9 cellular contexts compared by ENCODE assay signal in genomic region chr2:9310390-9310789, GRCh38.
A peak's percentile ranks its signal among the peaks of the same experiment; 100 is the strongest.
DNase-seq lines count a peak whose midpoint lies in the region; ATAC-seq and TF ChIP-seq lines count a peak whose summit lies in the region.
"Had no signal": no experiment of that assay in that cellular context is flagged by ENCODE, and none has a peak within 500 bp of the region (broad histone marks: within the 10 kb centered on the region; RNA-seq: fewer than 3 reads in every experiment).

No MANE protein-coding gene starts in this region.

- no peaks in the 10 kb centered on the region for H3K36me3 ChIP-seq in rectal smooth muscle tissue (ENCODE audit: control insufficient read depth, insufficient read depth, low read length)

- peaks cover 65% of the 10 kb centered on the region for H3K4me1 Mint-ChIP-seq in Calu3 (ENCODE audit: low read depth, unreplicated experiment)
- no peaks in the 10 kb centered on the region for H3K4me1 Mint-ChIP-seq in activated CD8-positive, alpha-beta T cell treated with anti-CD3 and anti-CD28 coated beads for 36 hours (ENCODE audit: low read depth)

- CTCF ChIA-PET in Calu3 (lab: Charles Lee): interaction anchor here (0.9 to 1.0 kb wide), 2 partner anchors 20 to 75 kb away, joined by 3 to 4 read pairs; no protein-coding TSS in a partner anchor
- CTCF ChIA-PET in activated CD8-positive, alpha-beta T cell treated with anti-CD3 and anti-CD28 coated beads for 36 hours (lab: Charles Lee): interaction anchor here (0.8 kb wide), 1 partner anchor 674 kb away, joined by 3 read pairs; no protein-coding TSS in a partner anchor

- H3K36me3 Mint-ChIP-seq in Calu3 (ENCODE audit: insufficient read depth, unreplicated experiment): peaks cover 18% of the 10 kb centered on the region
- H3K36me3 Mint-ChIP-seq in activated CD8-positive, alpha-beta T cell treated with anti-CD3 and anti-CD28 coated beads for 36 hours (ENCODE audit: low read depth): no peaks in the 10 kb centered on the region

- H3K27ac ChIP-seq in rectal smooth muscle tissue (ENCODE audit: low read depth, low read length): peak overlapping the region; percentile 78

- no peak overlapping the region for H3K4me3 ChIP-seq in fibroblast of villous mesenchyme (ENCODE audit: low read depth, low read length)
- H3K4me3 ChIP-seq in rectal smooth muscle tissue (ENCODE audit: low read length): no peak overlapping the region

- ATAC-seq in activated CD8-positive, alpha-beta T cell treated with anti-CD3 and anti-CD28 coated beads for 36 hours: no peak
- ATAC-seq in GM21423 (IDR thresholded peaks at IDR 0.05; ENCODE audit: unreplicated experiment): no peak

- TF ChIP-seq CTCF in Calu3 (IDR thresholded peaks at IDR 0.05; ENCODE audit: unreplicated experiment) (no peak), fibroblast of villous mesenchyme (IDR thresholded peaks at IDR 0.05; ENCODE audit: insufficient read depth, low read depth, low read length) (no peak)
- TF ChIP-seq CTCF in activated CD8-positive, alpha-beta T cell treated with anti-CD3 and anti-CD28 coated beads for 36 hours (IDR thresholded peaks at IDR 0.05): no peak

- POLR2A ChIA-PET in activated CD8-positive, alpha-beta T cell treated with anti-CD3 and anti-CD28 coated beads for 36 hours (lab: Charles Lee): no interaction called here

- H3K4me1 ChIP-seq in rectal smooth muscle tissue (ENCODE audit: control insufficient read depth, insufficient read depth, low read length): peaks cover 42% of the 10 kb centered on the region

- H3K27ac Mint-ChIP-seq in Calu3 (ENCODE audit: unreplicated experiment): peak overlapping the region; percentile 77
- H3K27ac Mint-ChIP-seq in activated CD8-positive, alpha-beta T cell treated with anti-CD3 and anti-CD28 coated beads for 36 hours: no peak overlapping the region

- H3K4me3 Mint-ChIP-seq in Calu3 (ENCODE audit: low read depth, unreplicated experiment): peak overlapping the region; percentile 26
- H3K4me3 Mint-ChIP-seq in activated CD8-positive, alpha-beta T cell treated with anti-CD3 and anti-CD28 coated beads for 36 hours: no peak overlapping the region

- no peaks in the 10 kb centered on the region for H3K9me3 Mint-ChIP-seq in Calu3 (ENCODE audit: low read depth, unreplicated experiment)
- no peaks in the 10 kb centered on the region for H3K9me3 Mint-ChIP-seq in activated CD8-positive, alpha-beta T cell treated with anti-CD3 and anti-CD28 coated beads for 36 hours

- H3K27me3 Mint-ChIP-seq in Calu3 (ENCODE audit: unreplicated experiment): no peaks in the 10 kb centered on the region
- H3K27me3 Mint-ChIP-seq in activated CD8-positive, alpha-beta T cell treated with anti-CD3 and anti-CD28 coated beads for 36 hours: peaks cover 6% of the 10 kb centered on the region

- no TSS peak for BruUV-seq in Calu3 (replicated peaks; lab: Mats Ljungman, UMichigan)

- intact Hi-C loops in Calu3 (cut with micrococcal nuclease; ENCODE audit: unreplicated experiment): no loop called here
- intact Hi-C loops in activated CD8-positive, alpha-beta T cell treated with anti-CD3 and anti-CD28 coated beads for 36 hours (cut with micrococcal nuclease): no loop called here

- no peaks in the 10 kb centered on the region for H3K27me3 ChIP-seq in rectal smooth muscle tissue (ENCODE audit: control insufficient read depth, insufficient read depth, low read length)

- H3K9ac ChIP-seq in rectal smooth muscle tissue (ENCODE audit: low read length): no peak overlapping the region

- DNase-seq in Calu3 (peak; percentile 51), SW480 (ENCODE audit: low spot score) (peak; percentile 30), fibroblast of villous mesenchyme (ENCODE audit: low read depth) (peak; percentile 93), NCI-H1417 treated with DMSO at 0.1 percent for 48 hours (lab: John Stamatoyannopoulos, UW) (no peak), DMS114 treated with DMSO at 0.1 percent for 48 hours (lab: John Stamatoyannopoulos, UW; ENCODE audit: unreplicated experiment) (no peak)
- DNase-seq in activated CD8-positive, alpha-beta T cell treated with anti-CD3 and anti-CD28 coated beads for 36 hours: no peak
- DNase-seq: T-helper 2 cell had no signal

Comparison
In these comparisons a context has a peak if more than half of its experiments do, and no peak if none do; other contexts are left out.
1. DNase-seq: peak in Calu3 (single experiment), SW480 (single experiment) and fibroblast of villous mesenchyme (single experiment); none in activated CD8-positive, alpha-beta T cell treated with anti-CD3 and anti-CD28 coated beads for 36 hours (single experiment), NCI-H1417 treated with DMSO at 0.1 percent for 48 hours (single experiment) and DMS114 treated with DMSO at 0.1 percent for 48 hours (single experiment).